1 cellular context compared by ENCODE assay signal in genomic region chr10:84156768-84157167, GRCh38.
A peak's percentile ranks its signal among the peaks of the same experiment; 100 is the strongest.
TF ChIP-seq lines count a peak whose summit lies in the region.

No MANE protein-coding gene starts in this region.

TF ChIP-seq in K562, 482 proteins besides CTCF, POLR2A, EP300 and RAD21 (continued from another document and continues in another):
- TF ChIP-seq PBX2 (CRISPR knock-in tag; IDR thresholded peaks at IDR 0.05; ENCODE audit: low read depth): no peak
- TF ChIP-seq PBX2 (tag; conservative IDR thresholded peaks at IDR 0.05; ENCODE audit: low read depth): peak; percentile 50; the same call in 1 of the 2 replicates
- TF ChIP-seq POLR2G (IDR thresholded peaks at IDR 0.05; ENCODE audit: low read depth, low read length): 0 out of 2 replicates have a peak, but pooled peaks have one; percentile 49
- peak; percentile 73 for TF ChIP-seq ZEB2 (IDR thresholded peaks at IDR 0.05)
- TF ChIP-seq TRIM24 (IDR thresholded peaks at IDR 0.05): peak; percentile 56 to 64; a peak in 2 of 4 replicates
- TF ChIP-seq JUN (IDR thresholded peaks at IDR 0.05; ENCODE audit: borderline replicate concordance, low read depth, low read length): peak; percentile 93
- TF ChIP-seq JUN (CRISPR knock-in tag; IDR thresholded peaks at IDR 0.05; ENCODE audit: borderline replicate concordance): 0 out of 2 replicates have a peak, but pooled peaks have one; percentile 11
- TF ChIP-seq FIP1L1 (IDR thresholded peaks at IDR 0.05; ENCODE audit: low read depth, low read length, poor library complexity, severe bottlenecking): no peak
- peak; percentile 95; the same call in 1 of the 2 replicates for TF ChIP-seq POLR2AphosphoS2 (IDR thresholded peaks at IDR 0.05; ENCODE audit: low read length)
- TF ChIP-seq E2F3 (CRISPR knock-in tag; IDR thresholded peaks at IDR 0.05): no peak
- TF ChIP-seq ZFP91 (CRISPR knock-in tag; IDR thresholded peaks at IDR 0.05): no peak
- peak; percentile 39; the same call in 1 of the 2 replicates for TF ChIP-seq CXXC5 (CRISPR knock-in tag; IDR thresholded peaks at IDR 0.05)
- TF ChIP-seq HNRNPH1 (optimal IDR thresholded peaks at IDR 0.05; ENCODE audit: low read depth, low read length): no peak
- peak; percentile 44; the same call in 1 of the 2 replicates for TF ChIP-seq GABPB1 (CRISPR knock-in tag; IDR thresholded peaks at IDR 0.05)
- TF ChIP-seq DPF2 (IDR thresholded peaks at IDR 0.05): peak; percentile 59; the same call in 1 of the 2 replicates
- TF ChIP-seq PCBP2 (IDR thresholded peaks at IDR 0.05; ENCODE audit: low read depth, low read length, poor library complexity, severe bottlenecking): no peak
- peak; percentile 71 for TF ChIP-seq CREM (IDR thresholded peaks at IDR 0.05; ENCODE audit: low read depth)
- peak; percentile 98 for TF ChIP-seq CTBP1 (IDR thresholded peaks at IDR 0.05; ENCODE audit: borderline replicate concordance)
- 0 out of 2 replicates have a peak, but pooled peaks have one; percentile 20 for TF ChIP-seq KHSRP (IDR thresholded peaks at IDR 0.05)
- TF ChIP-seq TAL1 (IDR thresholded peaks at IDR 0.05): no peak
- TF ChIP-seq CEBPB (tag; IDR thresholded peaks at IDR 0.05): peak; percentile 89
- TF ChIP-seq CREB1 (IDR thresholded peaks at IDR 0.05): peak; percentile 37; the same call in 1 of the 2 replicates
- TF ChIP-seq CREB1 (CRISPR knock-in tag; IDR thresholded peaks at IDR 0.05): no peak
- TF ChIP-seq RREB1 (CRISPR knock-in tag; IDR thresholded peaks at IDR 0.05): peak; percentile 78; the same call in 1 of the 2 replicates
- peak; percentile 94 for TF ChIP-seq JUND (IDR thresholded peaks at IDR 0.05; ENCODE audit: borderline replicate concordance, low read depth, low read length)
- peak; percentile 81; the same call in 2 of the 3 replicates for TF ChIP-seq JUND (tag; IDR thresholded peaks at IDR 0.05; ENCODE audit: borderline replicate concordance, low read depth, low read length)
- TF ChIP-seq RCOR1 (IDR thresholded peaks at IDR 0.05; ENCODE audit: borderline replicate concordance in 1 of 2, low read depth in 2 of 2, low read length in 2 of 2): peak in 1 of 2 experiments; percentile 86; a peak in 2 of 4 replicates
- peak; percentile 21; the same call in 1 of the 2 replicates for TF ChIP-seq SMARCA4 (IDR thresholded peaks at IDR 0.05)
- no peak for TF ChIP-seq PTTG1 (tag; IDR thresholded peaks at IDR 0.05; ENCODE audit: low read depth)
- peak; percentile 11 to 39; a peak in 2 of 4 replicates for TF ChIP-seq KDM1A (IDR thresholded peaks at IDR 0.05)
- TF ChIP-seq CEBPG (CRISPR knock-in tag; IDR thresholded peaks at IDR 0.05): peak; percentile 84
- peak; percentile 62 to 92; a peak in 3 of 4 replicates for TF ChIP-seq CEBPG (tag; conservative IDR thresholded peaks at IDR 0.05 in 1 of 2, IDR thresholded peaks at IDR 0.05 in 1 of 2)
- TF ChIP-seq MBD1 (CRISPR knock-in tag; IDR thresholded peaks at IDR 0.05): no peak
- TF ChIP-seq ELF2 (CRISPR knock-in tag; IDR thresholded peaks at IDR 0.05): no peak
- TF ChIP-seq MGA (IDR thresholded peaks at IDR 0.05): peak; percentile 36; the same call in 1 of the 2 replicates
- no peak for TF ChIP-seq CSDE1 (IDR thresholded peaks at IDR 0.05)
- TF ChIP-seq YBX1 (IDR thresholded peaks at IDR 0.05): no peak
- TF ChIP-seq PRMT5 (CRISPR knock-in tag; IDR thresholded peaks at IDR 0.05): no peak
- TF ChIP-seq POLR2AphosphoS5 (IDR thresholded peaks at IDR 0.05; ENCODE audit: control insufficient read depth, insufficient read depth, low read depth, low read length): peak; percentile 34; the same call in 1 of the 2 replicates
